ENCODE assay signal across 17 cellular contexts in the genomic region with DNA sequence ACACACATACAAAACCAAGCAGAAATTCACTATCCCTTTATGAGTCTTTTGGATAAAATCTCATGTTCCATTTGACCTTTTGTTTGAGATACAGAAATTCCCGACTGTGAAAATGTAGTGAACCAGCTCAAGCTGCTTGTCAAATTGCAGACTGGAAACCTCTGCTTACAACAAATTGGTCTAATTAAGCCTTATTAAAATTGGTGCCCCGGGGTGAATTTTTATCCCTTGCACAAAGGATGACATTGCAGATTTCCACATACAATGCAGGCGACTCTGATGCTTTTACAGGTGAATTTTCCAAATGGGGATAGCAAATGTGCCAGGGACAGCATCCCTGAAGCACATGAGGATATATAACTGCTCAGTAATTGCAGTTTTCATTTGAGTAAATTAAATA.
DNase-seq lines count a peak whose midpoint lies in the region; ATAC-seq and TF ChIP-seq lines count a peak whose summit lies in the region.
"Had no signal": no experiment of that assay in that cellular context is flagged by ENCODE, and none has a peak within 500 bp of the region (broad histone marks: within the 10 kb centered on the region; RNA-seq: fewer than 3 reads in every experiment).

No MANE protein-coding gene starts in this region.

- no peaks in the 10 kb centered on the region for H3K27me3 ChIP-seq in A673 (replicated peaks; ENCODE audit: insufficient read depth, low read depth, low read length, poor library complexity)
- no peaks in the 10 kb centered on the region for H3K27me3 ChIP-seq in IMR-90 (ENCODE audit: control insufficient read depth, insufficient read depth, low read length)
- no peaks in the 10 kb centered on the region for H3K27me3 ChIP-seq in neural cell (ENCODE audit: insufficient read depth, low read depth, low read length)
- no peaks in the 10 kb centered on the region for H3K27me3 ChIP-seq in CD8-positive, alpha-beta memory T cell (ENCODE audit: insufficient read depth, low read length, poor library complexity, severe bottlenecking)

- H2BK120ac ChIP-seq in IMR-90 (ENCODE audit: low read depth, low read length), result no peak overlapping the region

- no peaks in the 10 kb centered on the region for H3K36me3 ChIP-seq in A673 (ENCODE audit: insufficient read depth, low read length, poor library complexity, severe bottlenecking)
- H3K36me3 ChIP-seq in IMR-90 (ENCODE audit: control insufficient read depth, insufficient read depth, low read length), result no peaks in the 10 kb centered on the region
- no peaks in the 10 kb centered on the region for H3K36me3 ChIP-seq in neural cell (ENCODE audit: insufficient read depth, low read length)
- no peaks in the 10 kb centered on the region for H3K36me3 ChIP-seq in CD8-positive, alpha-beta memory T cell (ENCODE audit: insufficient read depth, low read length)
- H3K36me3 ChIP-seq: HAP-1 had no signal

- no peak overlapping the region for H2BK15ac ChIP-seq in IMR-90 (ENCODE audit: low read depth, low read length)

- ATAC-seq in IMR-90 (ENCODE audit: low read depth), result no peak
- ATAC-seq: Right ventricle myocardium inferior had no signal

- H3K56ac ChIP-seq in IMR-90 (ENCODE audit: extremely low read depth, insufficient read depth, low read length), result no peak overlapping the region

- no peak overlapping the region for H4K5ac ChIP-seq in IMR-90 (ENCODE audit: low read depth, low read length)

- no peak overlapping the region for H2AK5ac ChIP-seq in IMR-90 (ENCODE audit: low read depth, low read length)

- dilution Hi-C loops in IMR-90 (cut with HindIII; ENCODE audit: low sequenced_read_pairs, unreplicated experiment), result no loop called here

- no peak for TF ChIP-seq POLR2A in IMR-90 (IDR thresholded peaks at IDR 0.05; ENCODE audit: low read depth, low read length)

- H3K18ac ChIP-seq in IMR-90 (ENCODE audit: low read depth, low read length), result peak overlapping the region; percentile 20; the same call in 1 of the 2 replicates

- H3K4me3 Mint-ChIP-seq in CD8-positive, alpha-beta memory T cell, result no peak overlapping the region
- H3K4me3 Mint-ChIP-seq: T-helper 2 cell treated with Interferon-gamma antibody and Interleukin-4, amounts not matched to agents 5 μg/mL and 100 μg/mL, for 36 hours had no signal

- no peak overlapping the region for H4K8ac ChIP-seq in IMR-90 (ENCODE audit: low read depth in 2 of 2, low read length in 2 of 2)

- no peaks in the 10 kb centered on the region for H3K4me1 Mint-ChIP-seq in CD8-positive, alpha-beta memory T cell

- H3K9me2 ChIP-seq in neural cell (ENCODE audit: insufficient read depth, low read length), result no peaks in the 10 kb centered on the region

- TF ChIP-seq EP300 in neural cell (conservative IDR thresholded peaks at IDR 0.05; ENCODE audit: poor library complexity, severe bottlenecking), result no peak

- no peak overlapping the region for H2AK9ac ChIP-seq in IMR-90 (replicated peaks; ENCODE audit: low read depth, low read length, poor library complexity)

- no peak overlapping the region for H3K4me3 ChIP-seq in A673 (ENCODE audit: low read depth, low read length, poor library complexity, severe bottlenecking)
- no peak overlapping the region for H3K4me3 ChIP-seq in IMR-90 (ENCODE audit: insufficient read depth, low read depth, low read length)
- no peak overlapping the region for H3K4me3 ChIP-seq in neural cell (ENCODE audit: low read length)
- no peak overlapping the region for H3K4me3 ChIP-seq in CD8-positive, alpha-beta memory T cell (ENCODE audit: low read length)
- H3K4me3 ChIP-seq: HAP-1 had no signal

- no peak for TF ChIP-seq RAD21 in IMR-90 (IDR thresholded peaks at IDR 0.05; ENCODE audit: low read length)
- no peak for TF ChIP-seq RAD21 in neural cell (conservative IDR thresholded peaks at IDR 0.05)

- CTCF ChIA-PET in A673 (lab: Charles Lee) (no interaction called here), IMR-90 (lab: Yijun Ruan, JAX) (interaction anchor here (1.4 kb wide), 1 partner anchor 180 kb away, joined by 6 read pairs; no protein-coding TSS in a partner anchor)
- CTCF ChIA-PET in CD8-positive, alpha-beta memory T cell (lab: Charles Lee), result no interaction called here

- H3K79me2 ChIP-seq in neural cell (replicated peaks; ENCODE audit: insufficient read depth, low read length), result no peaks in the 10 kb centered on the region

- peaks cover 5% of the 10 kb centered on the region; the same call in 1 of the 2 replicates for H3K9me1 ChIP-seq in IMR-90 (ENCODE audit: insufficient read depth, low read length)

- H3K27ac ChIP-seq in A673 (ENCODE audit: low read depth, low read length, poor library complexity, severe bottlenecking) (no peak overlapping the region), IMR-90 (ENCODE audit: insufficient read depth, low read length) (no peak overlapping the region), neural cell (ENCODE audit: low read length) (peak overlapping the region; percentile 28)
- no peak overlapping the region for H3K27ac ChIP-seq in CD8-positive, alpha-beta memory T cell (ENCODE audit: low read depth, low read length)
- H3K27ac ChIP-seq: C4-2B had no signal

- no peak overlapping the region for H3K14ac ChIP-seq in IMR-90 (replicated peaks; ENCODE audit: low read depth, low read length)

- no peak overlapping the region for H3K4me2 ChIP-seq in IMR-90 (ENCODE audit: low read depth, low read length)
- H3K4me2 ChIP-seq in neural cell (ENCODE audit: low read length), result no peak overlapping the region

- no peaks in the 10 kb centered on the region for H3F3A ChIP-seq in neural cell (ENCODE audit: insufficient read depth, low read length, poor library complexity, severe bottlenecking)

- TF ChIP-seq CTCF in A673 (conservative IDR thresholded peaks at IDR 0.05; ENCODE audit: low read depth, low read length) (no peak), IMR-90 (conservative IDR thresholded peaks at IDR 0.05; ENCODE audit: low read depth, low read length) (no peak), neural cell (IDR thresholded peaks at IDR 0.05; ENCODE audit: poor library complexity, severe bottlenecking) (no peak)

- intact Hi-C loops in A673 (cut with micrococcal nuclease; ENCODE audit: unreplicated experiment) (no loop called here), IMR-90 (cut with micrococcal nuclease) (loop anchor here (10.0 kb wide), 1 partner anchor 228 kb away; no protein-coding TSS in a partner anchor)

- no peak overlapping the region for H2BK5ac ChIP-seq in IMR-90 (ENCODE audit: low read depth, low read length, poor library complexity, severe bottlenecking)

- H3K23ac ChIP-seq in IMR-90 (ENCODE audit: low read depth, low read length), result no peak overlapping the region

- POLR2A ChIA-PET in A673 (lab: Charles Lee; ENCODE audit: low non-redundant PET), result no interaction called here
- POLR2A ChIA-PET in IMR-90 (lab: Charles Lee; ENCODE audit: unreplicated experiment), result no interaction called here
- POLR2A ChIA-PET in CD8-positive, alpha-beta memory T cell (lab: Charles Lee), result no interaction called here

- no peak overlapping the region for H3K4ac ChIP-seq in IMR-90 (ENCODE audit: low read depth, low read length)

- BruUV-seq in A673 (replicated peaks; lab: Mats Ljungman, UMichigan), result no TSS peak
- no TSS peak for BruUV-seq in IMR-90 (replicated peaks; lab: Mats Ljungman, UMichigan)

- in situ Hi-C loops in IMR-90 (cut with MboI; ENCODE audit: low sequenced_read_pairs), result loop anchor here (25.0 kb wide), 1 partner anchor 925 kb away; no protein-coding TSS in a partner anchor

- H3K9me3 ChIP-seq in A673 (ENCODE audit: low read depth, low read length, poor library complexity, severe bottlenecking), result no peaks in the 10 kb centered on the region
- 0 out of 2 replicates have a peak, but pooled peaks cover 2% of the 10 kb centered on the region for H3K9me3 ChIP-seq in IMR-90 (ENCODE audit: control insufficient read depth, insufficient read depth, low read length)
- H3K9me3 ChIP-seq in neural cell (ENCODE audit: low read length), result no peaks in the 10 kb centered on the region
- H3K9me3 ChIP-seq in CD8-positive, alpha-beta memory T cell (ENCODE audit: low read length), result no peaks in the 10 kb centered on the region
- H3K9me3 ChIP-seq: HAP-1 had no signal

- no peak overlapping the region for H2AFZ ChIP-seq in IMR-90 (replicated peaks; ENCODE audit: low read length, poor library complexity)
- H2AFZ ChIP-seq in neural cell (ENCODE audit: low read depth, low read length), result no peak overlapping the region

- peaks cover 0 to 7% (median 3%) of the 10 kb centered on the region in 5 donors for H3K9me3 Mint-ChIP-seq in CD8-positive, alpha-beta memory T cell

- no peak overlapping the region for H4K91ac ChIP-seq in IMR-90 (ENCODE audit: insufficient read depth, low read depth, low read length)

- WGBS in IMR-90 (ENCODE audit: extremely low coverage in 2 of 2, insufficient read length in 1 of 2), 2 experiments, result 83% methylated on average over 1 of the region's 3 CpGs; no CpG with 5 or more reads in 1 of the 2 experiments

- DNase-seq in A673 (ENCODE audit: low spot score) (peak; percentile 30), IMR-90 (no peak), NCI-H2081 treated with DMSO at 0.1 percent for 48 hours (lab: John Stamatoyannopoulos, UW) (peak; percentile 43), anterior cingulate cortex (lab: John Stamatoyannopoulos, UW) (no peak), DMS53 (lab: John Stamatoyannopoulos, UW) (no peak)
- DNase-seq in CD8-positive, alpha-beta memory T cell, result no peak
- DNase-seq: AML-193, DND-41, MM.1S, NCI-H1092, NCI-H2029, NCI-H524 treated with DMSO at 0.1 percent for 48 hours had no signal

- no peak overlapping the region for H2BK20ac ChIP-seq in IMR-90 (ENCODE audit: low read depth, low read length)

- H3K36me3 Mint-ChIP-seq in CD8-positive, alpha-beta memory T cell, result no peaks in the 10 kb centered on the region

- no peaks in the 10 kb centered on the region for H4K20me1 ChIP-seq in IMR-90 (ENCODE audit: insufficient read depth, low read length)
- H4K20me1 ChIP-seq in neural cell (ENCODE audit: insufficient read depth), result no peaks in the 10 kb centered on the region

- no peaks in the 10 kb centered on the region for H3K79me1 ChIP-seq in IMR-90 (ENCODE audit: low read depth in 1 of 2, low read length in 2 of 2)

- H3K9ac ChIP-seq in IMR-90 (ENCODE audit: low read depth, low read length) (no peak overlapping the region), neural cell (ENCODE audit: low read length) (no peak overlapping the region)

- H3K4me1 ChIP-seq in A673 (ENCODE audit: insufficient read depth, low read length, poor library complexity, severe bottlenecking), result peaks cover 20% of the 10 kb centered on the region
- H3K4me1 ChIP-seq in IMR-90 (ENCODE audit: control insufficient read depth, insufficient read depth, low read length), result peaks cover 16% of the 10 kb centered on the region
- H3K4me1 ChIP-seq in CD8-positive, alpha-beta memory T cell (ENCODE audit: insufficient read depth, low read length), result no peaks in the 10 kb centered on the region
- H3K4me1 ChIP-seq: HAP-1 had no signal

- no peaks in the 10 kb centered on the region for H3K27me3 Mint-ChIP-seq in CD8-positive, alpha-beta memory T cell

- no peak overlapping the region for H3K27ac Mint-ChIP-seq in CD8-positive, alpha-beta memory T cell
- H3K27ac Mint-ChIP-seq: T-helper 2 cell treated with Interferon-gamma antibody and Interleukin-4, amounts not matched to agents 5 μg/mL and 100 μg/mL, for 36 hours had no signal

TF ChIP-seq in IMR-90, 13 proteins besides CTCF, POLR2A, EP300 and RAD21 (continues in another document):
- TF ChIP-seq SMC3 (IDR thresholded peaks at IDR 0.05; ENCODE audit: low read depth, low read length), result no peak

TF ChIP-seq in neural cell, 6 proteins besides CTCF, POLR2A, EP300 and RAD21 (continues in another document):
- no peak for TF ChIP-seq TAF1 (IDR thresholded peaks at IDR 0.05; ENCODE audit: low read depth)

Comparison
In these comparisons a context has a peak if more than half of its experiments do, and no peak if none do; other contexts are left out.
1. DNase-seq: peak in A673 (single experiment) and NCI-H2081 treated with DMSO at 0.1 percent for 48 hours (single experiment); none in IMR-90 (single experiment), CD8-positive, alpha-beta memory T cell (0 of 5), anterior cingulate cortex (0 of 58) and DMS53 (single experiment).